ENCODE assay signal across 11 cellular contexts in genomic region chr5:74016373-74016772, GRCh38.
A peak's percentile ranks its signal among the peaks of the same experiment; 100 is the strongest.
DNase-seq lines count a peak whose midpoint lies in the region; ATAC-seq and TF ChIP-seq lines count a peak whose summit lies in the region.
"Had no signal": no experiment of that assay in that cellular context is flagged by ENCODE, and none has a peak within 500 bp of the region (broad histone marks: within the 10 kb centered on the region; RNA-seq: fewer than 3 reads in every experiment).

No MANE protein-coding gene starts in this region.

- H3K36me3 ChIP-seq in OCI-LY7 (ENCODE audit: insufficient read depth, low read length), result no peaks in the 10 kb centered on the region
- H3K36me3 ChIP-seq in CD8-positive, alpha-beta T cell (ENCODE audit: insufficient read depth, low read length), result no peaks in the 10 kb centered on the region
- H3K36me3 ChIP-seq: tibial artery had no signal

- H3K9me3 ChIP-seq in OCI-LY7 (ENCODE audit: low read length), result no peaks in the 10 kb centered on the region
- H3K9me3 ChIP-seq in CD8-positive, alpha-beta T cell (ENCODE audit: low read length), result no peaks in the 10 kb centered on the region
- H3K9me3 ChIP-seq: tibial artery had no signal

- no peak overlapping the region for H2AFZ ChIP-seq in OCI-LY7 (ENCODE audit: low read length)

- TF ChIP-seq CTCF in AG09309 (IDR thresholded peaks at IDR 0.05; ENCODE audit: control insufficient read depth, insufficient read depth, low read depth, low read length, missing control alignments) (peak; percentile 11), GM13976 (IDR thresholded peaks at IDR 0.05; ENCODE audit: borderline replicate concordance, control extremely low read depth, extremely low read depth, insufficient read depth, missing control alignments) (no peak), OCI-LY7 (conservative IDR thresholded peaks at IDR 0.05; ENCODE audit: low read length) (peak; percentile 54), fibroblast of mammary gland (conservative IDR thresholded peaks at IDR 0.05; ENCODE audit: control insufficient read depth, insufficient read depth, low read depth, low read length) (peak; percentile 24)
- TF ChIP-seq CTCF in CD8-positive, alpha-beta T cell (IDR thresholded peaks at IDR 0.05), result no peak

- H3K4me3 Mint-ChIP-seq in CD8-positive, alpha-beta T cell, result no peak overlapping the region
- H3K4me3 Mint-ChIP-seq: immature natural killer cell had no signal

- no peaks in the 10 kb centered on the region for H3K4me1 Mint-ChIP-seq in CD8-positive, alpha-beta T cell (ENCODE audit: low read depth)
- H3K4me1 Mint-ChIP-seq: immature natural killer cell had no signal

- H4K20me1 ChIP-seq in OCI-LY7 (ENCODE audit: insufficient read depth, low read length), result no peaks in the 10 kb centered on the region

- H3K27ac Mint-ChIP-seq in CD8-positive, alpha-beta T cell, result no peak overlapping the region
- H3K27ac Mint-ChIP-seq: immature natural killer cell had no signal

- H3K4me1 ChIP-seq in OCI-LY7 (ENCODE audit: insufficient read depth, low read length, poor library complexity, severe bottlenecking), result no peaks in the 10 kb centered on the region
- no peaks in the 10 kb centered on the region for H3K4me1 ChIP-seq in CD8-positive, alpha-beta T cell (ENCODE audit: insufficient read depth, low read length)
- H3K4me1 ChIP-seq: tibial artery had no signal

- no peaks in the 10 kb centered on the region for H3K79me2 ChIP-seq in OCI-LY7 (ENCODE audit: insufficient read depth, low read depth, low read length)

- H3K4me3 ChIP-seq in AG09309 (ENCODE audit: control insufficient read depth, low read depth, low read length) (no peak overlapping the region), OCI-LY7 (ENCODE audit: low read depth, low read length, poor library complexity, severe bottlenecking) (no peak overlapping the region), fibroblast of mammary gland (ENCODE audit: control insufficient read depth, low read depth, low read length) (no peak overlapping the region)
- no peak overlapping the region for H3K4me3 ChIP-seq in CD8-positive, alpha-beta T cell (ENCODE audit: low read depth, low read length)
- H3K4me3 ChIP-seq: tibial artery had no signal

- H3K27ac ChIP-seq in OCI-LY7 (ENCODE audit: low read depth, low read length, poor library complexity, severe bottlenecking), result no peak overlapping the region
- H3K27ac ChIP-seq in CD8-positive, alpha-beta T cell (ENCODE audit: low read depth, low read length), result no peak overlapping the region
- H3K27ac ChIP-seq: tibial artery had no signal

- POLR2A ChIA-PET in OCI-LY7 (lab: Charles Lee), result interaction anchor here (0.7 kb wide), 1 partner anchor 256 kb away, joined by 7 read pairs; no protein-coding TSS in a partner anchor
- POLR2A ChIA-PET in CD8-positive, alpha-beta T cell (lab: Charles Lee), result no interaction called here

- no TSS peak for BruUV-seq in OCI-LY7 (replicated peaks; lab: Mats Ljungman, UMichigan)

- H3K4me2 ChIP-seq in OCI-LY7 (ENCODE audit: low read length), result no peak overlapping the region

- peaks cover 8% of the 10 kb centered on the region for H3K27me3 Mint-ChIP-seq in CD8-positive, alpha-beta T cell (ENCODE audit: low read depth)

- intact Hi-C loops in OCI-LY7 (cut with micrococcal nuclease; ENCODE audit: unreplicated experiment), result no loop called here
- intact Hi-C loops in CD8-positive, alpha-beta T cell (cut with DNase I, micrococcal nuclease), result no loop called here

- H3K27me3 ChIP-seq in CD8-positive, alpha-beta T cell (ENCODE audit: insufficient read depth, low read length), result no peaks in the 10 kb centered on the region

- H3K36me3 Mint-ChIP-seq in CD8-positive, alpha-beta T cell, result no peaks in the 10 kb centered on the region
- H3K36me3 Mint-ChIP-seq: immature natural killer cell had no signal

- no peak for ATAC-seq in CD8-positive, alpha-beta T cell

- H3K9me2 ChIP-seq in OCI-LY7 (ENCODE audit: insufficient read depth, low read length), result no peaks in the 10 kb centered on the region

- in situ Hi-C loops in GM13976 (cut with MboI; ENCODE audit: low sequenced_read_pairs, unreplicated experiment), result no loop called here

- no peaks in the 10 kb centered on the region for H3K9me3 Mint-ChIP-seq in CD8-positive, alpha-beta T cell
- H3K9me3 Mint-ChIP-seq: immature natural killer cell had no signal

- CTCF ChIA-PET in OCI-LY7 (lab: Charles Lee; ENCODE audit: unreplicated experiment), result no interaction called here
- CTCF ChIA-PET in CD8-positive, alpha-beta T cell (lab: Charles Lee), result no interaction called here

- no peak for DNase-seq in AG09309 (ENCODE audit: low read depth)
- peak; percentile 7 for DNase-seq in GM13976 (ENCODE audit: low spot score)
- DNase-seq in OCI-LY7 (ENCODE audit: low spot score), result peak; percentile 4
- DNase-seq in fibroblast of mammary gland (ENCODE audit: low read depth), result no peak
- no peak for DNase-seq in CD1c-positive myeloid dendritic cell (ENCODE audit: extremely low spot score)
- DNase-seq in NCI-H2171 (lab: John Stamatoyannopoulos, UW), result no peak
- DNase-seq in CD8-positive, alpha-beta T cell, result no peak
- no peak for DNase-seq in NOMO-1 treated with DMSO at 0.1 percent for 48 hours (lab: John Stamatoyannopoulos, UW; ENCODE audit: unreplicated experiment)
- DNase-seq: COR-L47, immature natural killer cell, tibial artery had no signal

Comparison
In these comparisons a context has a peak if more than half of its experiments do, and no peak if none do; other contexts are left out.
1. DNase-seq: peak in GM13976 (single experiment) and OCI-LY7 (single experiment); none in AG09309 (single experiment), fibroblast of mammary gland (single experiment), CD1c-positive myeloid dendritic cell (single experiment), NCI-H2171 (single experiment), CD8-positive, alpha-beta T cell (0 of 7) and NOMO-1 treated with DMSO at 0.1 percent for 48 hours (single experiment).
2. CTCF ChIP-seq: peak in AG09309 (single experiment), OCI-LY7 (single experiment) and fibroblast of mammary gland (single experiment); none in GM13976 (single experiment) and CD8-positive, alpha-beta T cell (single experiment).